In the genomic region with DNA sequence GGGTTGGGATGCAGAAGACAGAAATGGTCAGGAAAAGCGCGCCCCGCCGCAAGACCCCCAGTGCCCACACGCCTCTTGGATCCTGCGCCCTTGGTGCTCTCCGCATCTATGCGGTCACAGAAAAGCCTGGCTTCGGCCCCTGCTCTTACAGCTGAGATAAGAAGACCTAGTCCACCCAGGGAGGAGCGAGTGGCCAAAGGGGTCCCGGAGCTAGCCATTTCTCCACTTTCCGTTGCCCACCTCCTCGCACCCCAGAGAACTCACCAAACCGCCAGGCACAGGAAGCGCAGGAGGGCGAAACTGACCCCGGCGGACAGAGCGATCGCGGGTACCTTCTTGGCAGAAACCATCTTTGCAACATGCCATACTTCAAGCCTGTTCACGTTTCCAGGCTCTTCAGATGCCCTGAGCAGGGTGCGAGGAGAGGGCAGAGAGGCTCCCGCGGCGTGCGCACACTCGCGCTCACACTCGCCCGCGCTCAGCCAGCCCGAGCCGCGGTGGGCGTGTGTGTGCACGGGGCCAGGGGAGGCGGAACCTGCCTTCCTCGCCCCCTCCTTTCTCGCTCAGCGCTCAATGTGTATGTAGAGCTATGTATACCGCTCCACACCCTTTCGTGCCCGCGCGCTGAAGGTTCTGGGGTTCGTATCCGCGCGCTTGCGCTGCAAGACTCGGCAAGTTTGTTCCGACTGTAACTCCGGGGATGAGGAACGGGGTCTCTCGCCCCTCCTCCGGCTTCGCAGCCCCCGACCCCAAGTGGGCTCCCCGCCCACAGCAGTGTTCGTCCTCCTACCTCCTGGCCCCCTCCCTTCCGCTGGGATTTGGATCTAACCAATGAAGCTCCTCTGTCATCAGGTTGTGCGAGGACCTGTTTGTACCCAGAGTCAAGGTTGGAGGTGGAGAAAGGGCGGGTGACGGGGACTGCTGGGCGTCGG, we compare ENCODE assay signal across 9 cellular contexts. TPM values are rescaled to one million over a fixed set of nuclear protein-coding genes. Genes with fewer than 3 reads are reported as not detected.
DNase-seq lines count a peak whose midpoint lies in the region; ATAC-seq and TF ChIP-seq lines count a peak whose summit lies in the region.
"Had no signal": no experiment of that assay in that cellular context is flagged by ENCODE, and none has a peak within 500 bp of the region (broad histone marks: within the 10 kb centered on the region; RNA-seq: fewer than 3 reads in every experiment).

A gene (minus strand): TSS at position 507 of the 932 bp plus-strand sequence. CDS start 157 bp downstream, at position 350.

- no peaks in the 10 kb centered on the region for H3K4me1 ChIP-seq in SJCRH30

- peaks cover 6% of the 10 kb centered on the region for H3K27me3 Mint-ChIP-seq in mesothelial cell of epicardium (ENCODE audit: low read depth)

- no peaks in the 10 kb centered on the region for H3K9me3 Mint-ChIP-seq in mesothelial cell of epicardium

- no peaks in the 10 kb centered on the region; the same call in 1 of the 2 replicates for H3K9me3 ChIP-seq in AG04450 (ENCODE audit: control insufficient read depth, insufficient read depth, low read length)
- H3K9me3 ChIP-seq in SJCRH30 (replicated peaks) = no peaks in the 10 kb centered on the region

- peak within 1 kb of the TSS; percentile 67 for H3K4me3 ChIP-seq in AG04450 (ENCODE audit: low read depth, low read length)
- H3K4me3 ChIP-seq in dorsolateral prefrontal cortex = peak within 1 kb of the TSS; percentile 41 to 81 (median 65)
- H3K4me3 ChIP-seq in SJCRH30 = no peak within 1 kb of the TSS

- peaks cover 20% of the 10 kb centered on the region for H3K4me1 Mint-ChIP-seq in mesothelial cell of epicardium

- no peaks in the 10 kb centered on the region for H3K36me3 ChIP-seq in SJCRH30

- no peaks in the 10 kb centered on the region for H3K36me3 Mint-ChIP-seq in mesothelial cell of epicardium

- H3K27me3 ChIP-seq in AG04450 (ENCODE audit: control insufficient read depth, insufficient read depth, low read length) (peaks cover 22% of the 10 kb centered on the region), dorsolateral prefrontal cortex (peaks cover 0 to 33% (median 0%) of the 10 kb centered on the region in 45 donors), SJCRH30 (no peaks in the 10 kb centered on the region)

- no peak within 1 kb of the TSS for H3K27ac Mint-ChIP-seq in mesothelial cell of epicardium

- peak; percentile 32 for ATAC-seq in HG03432 (IDR thresholded peaks at IDR 0.05; ENCODE audit: unreplicated experiment)
- no peak for ATAC-seq in GM21367 (IDR thresholded peaks at IDR 0.05; ENCODE audit: unreplicated experiment)
- no peak for ATAC-seq in HG02623 (IDR thresholded peaks at IDR 0.05; ENCODE audit: unreplicated experiment)

- intact Hi-C loops in dorsolateral prefrontal cortex (cut with DNase I) = loop anchor here in 1 of 2 donors (5.0 kb wide), 1 partner anchor 41 kb away; no protein-coding TSS in a partner anchor

- TF ChIP-seq CTCF in AG04450 (IDR thresholded peaks at IDR 0.05; ENCODE audit: low read depth, low read length) = no peak
- no peak for TF ChIP-seq CTCF in dorsolateral prefrontal cortex (IDR thresholded peaks at IDR 0.05 in 54 of 56, conservative IDR thresholded peaks at IDR 0.05 in 2 of 56; ENCODE audit: low read depth in 1 of 56, partially characterized antibody in 56 of 56)
- no peak for TF ChIP-seq CTCF in mesothelial cell of epicardium (IDR thresholded peaks at IDR 0.05; ENCODE audit: unreplicated experiment)

- H3K27ac ChIP-seq in AG04450 (ENCODE audit: low read depth, low read length) (no peak within 1 kb of the TSS), dorsolateral prefrontal cortex (peak within 1 kb of the TSS in 54 of 59 donors; percentile 32 to 90 (median 78)), SJCRH30 (no peak within 1 kb of the TSS)

- H3K4me3 Mint-ChIP-seq in mesothelial cell of epicardium = peak within 1 kb of the TSS; percentile 62

- DNase-seq in AG04450 (ENCODE audit: low read depth, low spot score) = no peak
- DNase-seq in dorsolateral prefrontal cortex = peak; percentile 9 to 82 (median 68)
- DNase-seq in mesothelial cell of epicardium (ENCODE audit: low spot score in 2 of 2, unreplicated experiment in 2 of 2) = no peak
- DNase-seq in SJCRH30 = no peak
- no peak for DNase-seq in T1000 (lab: John Stamatoyannopoulos, UW)

- CTCF ChIA-PET in AG04450 (lab: Charles Lee) = interaction anchor here (0.6 to 0.8 kb wide), 3 partner anchors 32 to 340 kb away, joined by 3 to 8 read pairs (median 4); no protein-coding TSS in a partner anchor

- POLR2A ChIA-PET in AG04450 (lab: Yijun Ruan, JAX) = interaction anchor here (0.5 kb wide), 1 partner anchor 26 kb away, joined by 10 read pairs; no protein-coding TSS in a partner anchor

RNA-seq across cellular contexts. Expression of the gene that starts here (rescaled TPM):
- polyA plus RNA-seq in AG04450 (2011; rRNA removed) = 1.9 and 3.1 TPM in 2 replicates
- 3.6 and 3.7 TPM in 2 replicates for polyA minus RNA-seq in AG04450 (2011; rRNA and poly(A)+ RNA removed)
- total RNA-seq in dorsolateral prefrontal cortex (10 to 100 TPM; 13.6 to 98.5 (median 60.7) TPM), mesothelial cell of epicardium (not detected in 3 replicates)
- total RNA-seq in SJCRH30 (2014; rRNA removed; shearing (Covaris generic)) = not detected in 2 replicates
- total RNA-seq: myocyte had no signal

Comparison
In these comparisons a context has a peak if more than half of its experiments do, and no peak if none do; other contexts are left out.
1. RNA of the gene that starts here (total RNA-seq): 13.6 to 98.5 TPM in dorsolateral prefrontal cortex; not detected in mesothelial cell of epicardium and not detected in SJCRH30; every median in the first group is over 10 times any median in the second.
2. DNase-seq: peak in dorsolateral prefrontal cortex (10 of 10); none in AG04450 (single experiment), mesothelial cell of epicardium (0 of 2), SJCRH30 (0 of 2) and T1000 (single experiment).
3. H3K27ac ChIP-seq: peak in dorsolateral prefrontal cortex (54 of 59); none in AG04450 (single experiment) and SJCRH30 (single experiment).